ENCODE assay signal across 8 cellular contexts in genomic region chr17:42050360-42051012, GRCh38. TPM values are rescaled to one million over a fixed set of nuclear protein-coding genes. Genes with fewer than 3 reads are reported as not detected.
DNase-seq lines count a peak whose midpoint lies in the region; ATAC-seq and TF ChIP-seq lines count a peak whose summit lies in the region.

Gene C17orf113 (minus strand): TSS chr17:42050601. CDS start chr17:42043376, 7,225 bp downstream.

- peak within 1 kb of the TSS; percentile 70 for H3K4me3 Mint-ChIP-seq in natural killer cell treated with Interleukin-12 subunit alpha and Interleukin-12 subunit beta and Interleukin-15 and Interleukin-18, amount 100 ng/mL, for 72 hours

- H3K4me2 ChIP-seq in Karpas-422 (ENCODE audit: low read depth, low read length, poor library complexity, severe bottlenecking) = no peak within 1 kb of the TSS

- H3K9me3 ChIP-seq in tibial nerve (no peaks in the 10 kb centered on the region), Karpas-422 (ENCODE audit: low read length) (no peaks in the 10 kb centered on the region)

- peak within 1 kb of the TSS; percentile 44 to 81 (median 78) for H3K4me3 ChIP-seq in tibial nerve
- no peak within 1 kb of the TSS for H3K4me3 ChIP-seq in Karpas-422 (ENCODE audit: low read length)

- H3K9me2 ChIP-seq in Karpas-422 (replicated peaks; ENCODE audit: insufficient read depth, low read length) = no peaks in the 10 kb centered on the region

- no peak within 1 kb of the TSS for H3K27ac Mint-ChIP-seq in natural killer cell treated with Interleukin-12 subunit alpha and Interleukin-12 subunit beta and Interleukin-15 and Interleukin-18, amount 100 ng/mL, for 72 hours

- no peaks in the 10 kb centered on the region for H3K79me2 ChIP-seq in Karpas-422 (ENCODE audit: low read length)

- TF ChIP-seq POLR2A in GM19193 (IDR thresholded peaks at IDR 0.05; ENCODE audit: extremely low read depth, insufficient read depth, insufficient read length) (peak; percentile 21), tibial nerve (IDR thresholded peaks at IDR 0.05) (no peak)

- DNase-seq in AML-193 (lab: John Stamatoyannopoulos, UW) = peak; percentile 34 to 38
- peak; percentile 61 for DNase-seq in NCI-H774 (lab: John Stamatoyannopoulos, UW)
- peak; percentile 52 to 58 for DNase-seq in activated T-cell treated with anti-CD3 and anti-CD28 coated beads, Interleukin-2, amount 50 U/mL, for 48 hours
- peak; percentile 8 for DNase-seq in fibroblast of peridontal ligament (ENCODE audit: extremely low read depth)
- no peak for DNase-seq in natural killer cell treated with Interleukin-12 subunit alpha and Interleukin-12 subunit beta and Interleukin-15 and Interleukin-18, amount 100 ng/mL, for 72 hours (ENCODE audit: low spot score)
- peak in 1 of 2 donors; percentile 20 for DNase-seq in tibial nerve (ENCODE audit: low spot score in 2 of 2)
- DNase-seq in Karpas-422 = no peak

- peaks cover 36 to 39% of the 10 kb centered on the region in 2 donors for H3K27me3 Mint-ChIP-seq in natural killer cell treated with Interleukin-12 subunit alpha and Interleukin-12 subunit beta and Interleukin-15 and Interleukin-18, amount 100 ng/mL, for 72 hours

- TF ChIP-seq EP300 in tibial nerve (IDR thresholded peaks at IDR 0.05) = no peak

- TF ChIP-seq CTCF in tibial nerve (IDR thresholded peaks at IDR 0.05) = peak in 4 of 5 experiments; percentile 16 to 58 (median 50)

- peaks cover 0 to 15% (median 0%) of the 10 kb centered on the region in 4 donors for H3K4me1 ChIP-seq in tibial nerve
- no peaks in the 10 kb centered on the region for H3K4me1 ChIP-seq in Karpas-422 (ENCODE audit: low read length)

- peak within 1 kb of the TSS in 3 of 4 donors; percentile 37 to 82 (median 45) for H3K27ac ChIP-seq in tibial nerve
- no peak within 1 kb of the TSS for H3K27ac ChIP-seq in Karpas-422 (ENCODE audit: low read length)

- 3 to 7% methylated on average over 7 to 24 of the region's 67 CpGs for WGBS in tibial nerve, 2 donors

- H3K27me3 ChIP-seq in tibial nerve (peaks cover 0 to 28% of the 10 kb centered on the region in 2 donors), Karpas-422 (ENCODE audit: low read length) (no peaks in the 10 kb centered on the region)

- H3K36me3 ChIP-seq in tibial nerve = no peaks in the 10 kb centered on the region
- H3K36me3 ChIP-seq in Karpas-422 (ENCODE audit: insufficient read depth, low read length) = no peaks in the 10 kb centered on the region

- H3K4me1 Mint-ChIP-seq in natural killer cell treated with Interleukin-12 subunit alpha and Interleukin-12 subunit beta and Interleukin-15 and Interleukin-18, amount 100 ng/mL, for 72 hours (ENCODE audit: low read depth in 2 of 2) = peaks cover 4 to 5% of the 10 kb centered on the region in 2 donors

- no peak within 1 kb of the TSS for H2AFZ ChIP-seq in Karpas-422 (ENCODE audit: low read length)

- H3K36me3 Mint-ChIP-seq in natural killer cell treated with Interleukin-12 subunit alpha and Interleukin-12 subunit beta and Interleukin-15 and Interleukin-18, amount 100 ng/mL, for 72 hours = no peaks in the 10 kb centered on the region

- H3K9ac ChIP-seq in Karpas-422 (ENCODE audit: low read length) = no peak within 1 kb of the TSS

- peak; percentile 66 to 75 for ATAC-seq in natural killer cell treated with Interleukin-12 subunit alpha and Interleukin-12 subunit beta and Interleukin-15 and Interleukin-18, amount 100 ng/mL, for 72 hours

- H4K20me1 ChIP-seq in Karpas-422 (ENCODE audit: insufficient read depth, low read depth, low read length) = no peaks in the 10 kb centered on the region

- H3K9me3 Mint-ChIP-seq in natural killer cell treated with Interleukin-12 subunit alpha and Interleukin-12 subunit beta and Interleukin-15 and Interleukin-18, amount 100 ng/mL, for 72 hours = no peaks in the 10 kb centered on the region

RNA-seq across cellular contexts. Expression of gene C17orf113, which starts in this region (rescaled TPM):
- total RNA-seq in natural killer cell treated with Interleukin-12 subunit alpha and Interleukin-12 subunit beta and Interleukin-15 and Interleukin-18, amount 100 ng/mL, for 72 hours = not detected
- 1 to 10 TPM; 1.2 to 2.9 (median 2.1) TPM for total RNA-seq in tibial nerve
- total RNA-seq in Karpas-422 (2014; rRNA removed; shearing (Covaris generic); ENCODE audit: low replicate concordance) = not detected in 2 replicates

Comparison
In these comparisons a context has a peak if more than half of its experiments do, and no peak if none do; other contexts are left out.
1. Peak in ATAC-seq in natural killer cell treated with Interleukin-12 subunit alpha and Interleukin-12 subunit beta and Interleukin-15 and Interleukin-18, amount 100 ng/mL, for 72 hours; RNA of the gene not detected or under 1 TPM.
2. DNase-seq: peak in AML-193 (2 of 2), NCI-H774 (single experiment), activated T-cell treated with anti-CD3 and anti-CD28 coated beads, Interleukin-2, amount 50 U/mL, for 48 hours (2 of 2) and fibroblast of peridontal ligament (single experiment); none in natural killer cell treated with Interleukin-12 subunit alpha and Interleukin-12 subunit beta and Interleukin-15 and Interleukin-18, amount 100 ng/mL, for 72 hours (single experiment) and Karpas-422 (single experiment).